ENCODE assay signal across 31 cellular contexts in the genomic region with DNA sequence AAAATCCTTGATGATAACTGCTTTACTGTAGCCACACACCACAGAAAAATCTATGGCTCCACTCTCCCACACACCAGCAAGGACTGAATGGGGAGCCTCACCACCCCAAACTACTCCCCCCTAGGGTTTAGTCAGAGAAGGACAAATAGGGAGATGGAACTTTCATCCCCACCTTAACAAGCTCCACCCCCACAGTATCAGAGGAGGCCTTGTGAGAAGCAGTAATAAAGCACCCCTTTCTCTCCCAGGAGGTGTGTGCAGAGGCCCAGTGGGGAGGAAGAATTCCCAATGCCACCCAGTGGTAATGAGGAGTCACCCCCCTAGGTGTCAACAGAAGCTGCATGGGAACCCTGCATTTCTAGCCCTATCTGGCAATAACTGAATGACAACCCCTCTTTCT.
"Had no signal": no experiment of that assay in that cellular context is flagged by ENCODE, and none has a peak within 500 bp of the region (broad histone marks: within the 10 kb centered on the region; RNA-seq: fewer than 3 reads in every experiment).

No MANE protein-coding gene starts in this region.

- H3K4me2 ChIP-seq: smooth muscle cell had no signal

- H3K27ac Mint-ChIP-seq: dendritic cell treated with granulocyte-macrophage colony-stimulating factor and Interleukin-4, amounts not matched to agents 40 ng/mL and 50 ng/mL, for 4 days; endodermal cell; immature natural killer cell; memory B cell; mesothelial cell of epicardium; natural killer cell treated with Interleukin-12 subunit alpha and Interleukin-12 subunit beta and Interleukin-15 and Interleukin-18, amount 100 ng/mL, for 72 hours; stimulated activated effector memory CD8-positive, alpha-beta T cell treated with anti-CD3 and anti-CD28 coated beads, Interleukin-12 subunit alpha, Interleukin-12 subunit beta, amount 100 ng/mL, for 72 hours had no signal

- H3K36me3 ChIP-seq: colonic mucosa, esophagus squamous epithelium, neutrophil, pancreas, tibial nerve had no signal

- DNase-seq: colonic mucosa; effector CD8-positive, alpha-beta T cell; endodermal cell; esophagus squamous epithelium; foreskin melanocyte; hypothalamus; immature natural killer cell; islet precursor cell; kidney glomerular epithelial cell; mucosa of descending colon; naive B cell; pancreas; right lobe of liver; stimulated activated CD4-positive, alpha-beta T cell treated with anti-CD3 and anti-CD28 coated beads, Interleukin-12 subunit alpha, Interleukin-12 subunit beta, amount 100 ng/mL, for 4 hours; stimulated activated CD4-positive, alpha-beta T cell treated with anti-CD3 and anti-CD28 coated beads, Interleukin-1b, Interleukin-23, amount 100 ng/mL, for 48 hours; stimulated activated CD4-positive, alpha-beta T cell treated with anti-CD3 and anti-CD28 coated beads, Interleukin-4, amount 100 ng/mL, for 24 hours; stimulated activated naive CD4-positive, alpha-beta T cell treated with Interleukin-2 at 50 U/mL for 16 hours; stomach; substantia nigra; testis; upper lobe of left lung had no signal

- H3K4me1 ChIP-seq: colonic mucosa, pancreas, testis, upper lobe of left lung had no signal

- H3K4me3 ChIP-seq: colonic mucosa, esophagus squamous epithelium, lung, mucosa of descending colon, pancreas, right lobe of liver, smooth muscle cell, stomach, testis, tibial nerve, upper lobe of left lung had no signal

- ATAC-seq: mucosa of descending colon; natural killer cell treated with Interleukin-12 subunit alpha and Interleukin-12 subunit beta and Interleukin-15 and Interleukin-18, amount 100 ng/mL, for 72 hours; pancreas; stimulated activated effector memory CD8-positive, alpha-beta T cell treated with anti-CD3 and anti-CD28 coated beads, Interleukin-12 subunit alpha, Interleukin-12 subunit beta, amount 100 ng/mL, for 72 hours had no signal

- H3K4me1 Mint-ChIP-seq: endodermal cell; immature natural killer cell; memory B cell; mesothelial cell of epicardium; naive B cell; neural crest cell; stimulated activated effector memory CD8-positive, alpha-beta T cell treated with anti-CD3 and anti-CD28 coated beads, Interleukin-12 subunit alpha, Interleukin-12 subunit beta, amount 100 ng/mL, for 72 hours had no signal

- H3K36me3 Mint-ChIP-seq: stimulated activated effector memory CD8-positive, alpha-beta T cell treated with anti-CD3 and anti-CD28 coated beads, Interleukin-12 subunit alpha, Interleukin-12 subunit beta, amount 100 ng/mL, for 72 hours had no signal

- H3K4me3 Mint-ChIP-seq: dendritic cell treated with granulocyte-macrophage colony-stimulating factor and Interleukin-4, amounts not matched to agents 40 ng/mL and 50 ng/mL, for 4 days; endodermal cell; immature natural killer cell; memory B cell; mesothelial cell of epicardium; naive B cell; natural killer cell treated with Interleukin-12 subunit alpha and Interleukin-12 subunit beta and Interleukin-15 and Interleukin-18, amount 100 ng/mL, for 72 hours; neural crest cell; stimulated activated effector memory CD8-positive, alpha-beta T cell treated with anti-CD3 and anti-CD28 coated beads, Interleukin-12 subunit alpha, Interleukin-12 subunit beta, amount 100 ng/mL, for 72 hours had no signal

- H3K27ac ChIP-seq: colonic mucosa, esophagus squamous epithelium, neutrophil, pancreas, right lobe of liver, stomach, testis, tibial nerve, upper lobe of left lung had no signal

- H3K9me3 ChIP-seq: colonic mucosa, mucosa of descending colon, neutrophil, pancreas, right lobe of liver, stomach, testis, upper lobe of left lung had no signal

- H3K27me3 ChIP-seq: colonic mucosa, esophagus squamous epithelium, neutrophil, pancreas, right lobe of liver, stomach, testis, tibial nerve, upper lobe of left lung had no signal

- H3K9me3 Mint-ChIP-seq: endodermal cell; natural killer cell treated with Interleukin-12 subunit alpha and Interleukin-12 subunit beta and Interleukin-15 and Interleukin-18, amount 100 ng/mL, for 72 hours; stimulated activated effector memory CD8-positive, alpha-beta T cell treated with anti-CD3 and anti-CD28 coated beads, Interleukin-12 subunit alpha, Interleukin-12 subunit beta, amount 100 ng/mL, for 72 hours had no signal
